Comparison of ENCODE assay signal across 17 cellular contexts in genomic region chr15:73745073-73745472, GRCh38. TPM values are rescaled to one million over a fixed set of nuclear protein-coding genes. Genes with fewer than 3 reads are reported as not detected.
"Had no signal": no experiment of that assay in that cellular context is flagged by ENCODE, and none has a peak within 500 bp of the region (broad histone marks: within the 10 kb centered on the region; RNA-seq: fewer than 3 reads in every experiment).

No MANE protein-coding gene starts in this region.

- DNase-seq: colonic mucosa; dermis blood vessel endothelial cell; effector CD4-positive, alpha-beta T cell; heart right ventricle; islet precursor cell; left ventricle myocardium superior; mesenchymal stem cell; naive B cell; sigmoid colon; stimulated activated naive CD4-positive, alpha-beta T cell treated with Interleukin-2 at 50 U/mL for 16 hours; trophoblast cell had no signal

- FAIRE-seq: endothelial cell of umbilical vein, frontal cortex had no signal

- H3K27ac ChIP-seq: colonic mucosa, heart right ventricle, neutrophil, right atrium auricular region, sigmoid colon, skin epidermis had no signal

- H3K9me3 ChIP-seq: colonic mucosa, heart right ventricle, neutrophil, right atrium auricular region, sigmoid colon had no signal

- H3K27me3 ChIP-seq: colonic mucosa, heart right ventricle, right atrium auricular region, sigmoid colon had no signal

- ATAC-seq: heart right ventricle, left ventricle myocardium superior had no signal

- H3K36me3 ChIP-seq: colonic mucosa, neutrophil, right atrium auricular region, sigmoid colon had no signal

- H3K4me3 ChIP-seq: colonic mucosa, heart right ventricle, lung, right atrium auricular region, sigmoid colon, skin epidermis had no signal

- H3K4me1 ChIP-seq: colonic mucosa had no signal

RNA-seq across cellular contexts. Expression of gene INSYN1, which starts 8.1 kb away (rescaled TPM):
- total RNA-seq: dermis blood vessel endothelial cell had no signal
